24 cellular contexts compared by ENCODE assay signal in the genomic region with DNA sequence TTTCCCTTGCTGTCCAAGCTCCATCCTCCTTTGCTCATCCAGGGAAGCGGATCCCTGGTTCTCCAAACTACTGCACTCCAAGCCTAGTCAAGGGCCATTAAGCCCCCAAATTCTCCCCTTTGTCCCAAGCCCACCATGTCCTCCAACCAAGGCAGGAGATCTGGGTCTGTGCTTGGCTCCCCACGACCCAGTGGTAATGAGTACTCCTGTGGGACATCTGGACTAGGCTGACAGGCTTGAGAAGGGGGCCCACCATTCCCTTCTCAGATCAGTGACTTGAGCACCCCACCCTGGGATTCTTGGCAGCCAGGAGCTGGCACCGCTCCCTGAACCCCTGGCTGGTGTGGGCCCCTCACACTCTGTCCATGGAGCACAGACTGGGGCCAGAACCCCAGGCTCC. TPM values are rescaled to one million over a fixed set of nuclear protein-coding genes. Genes with fewer than 3 reads are reported as not detected.
"Had no signal": no experiment of that assay in that cellular context is flagged by ENCODE, and none has a peak within 500 bp of the region (broad histone marks: within the 10 kb centered on the region; RNA-seq: fewer than 3 reads in every experiment).

No MANE protein-coding gene starts in this region.

- H3K27me3 ChIP-seq: dorsolateral prefrontal cortex, left lung, ovary, right atrium auricular region had no signal

- H3K36me3 ChIP-seq: ovary had no signal

- H3K4me1 Mint-ChIP-seq: activated CD4-positive, alpha-beta T cell treated with anti-CD3 and anti-CD28 coated beads, Interleukin-2, amount 10 ng/mL, durations not matched to agents 7 days and 5 days had no signal

- H3K4me3 Mint-ChIP-seq: activated CD4-positive, alpha-beta T cell treated with anti-CD3 and anti-CD28 coated beads, Interleukin-2, amount 10 ng/mL, durations not matched to agents 7 days and 5 days; activated CD8-positive, alpha-beta T cell treated with anti-CD3 and anti-CD28 coated beads, Interleukin-2, amount 10 ng/mL, durations not matched to agents 7 days and 5 days; activated naive CD8-positive, alpha-beta T cell treated with anti-CD3 and anti-CD28 coated beads for 36 hours; central memory CD8-positive, alpha-beta T cell; natural killer cell treated with Interleukin-12 subunit alpha and Interleukin-12 subunit beta and Interleukin-15 and Interleukin-18, amount 100 ng/mL, for 72 hours had no signal

- H3K9me3 Mint-ChIP-seq: activated CD4-positive, alpha-beta T cell treated with anti-CD3 and anti-CD28 coated beads, Interleukin-2, amount 10 ng/mL, durations not matched to agents 7 days and 5 days; activated naive CD8-positive, alpha-beta T cell treated with anti-CD3 and anti-CD28 coated beads for 36 hours; central memory CD8-positive, alpha-beta T cell; natural killer cell treated with Interleukin-12 subunit alpha and Interleukin-12 subunit beta and Interleukin-15 and Interleukin-18, amount 100 ng/mL, for 72 hours had no signal

- H3K36me3 Mint-ChIP-seq: activated naive CD8-positive, alpha-beta T cell treated with anti-CD3 and anti-CD28 coated beads for 36 hours; natural killer cell treated with Interleukin-12 subunit alpha and Interleukin-12 subunit beta and Interleukin-15 and Interleukin-18, amount 100 ng/mL, for 72 hours had no signal

- DNase-seq: activated CD4-positive, alpha-beta T cell treated with anti-CD3 and anti-CD28 coated beads, Interleukin-2, amount 10 ng/mL, durations not matched to agents 7 days and 5 days; activated CD4-positive, CD25-positive, alpha-beta regulatory T cell treated with anti-CD3 and anti-CD28 coated beads, Interleukin-2, amount 50 U/mL, for 72 hours; activated CD8-positive, alpha-beta T cell treated with anti-CD3 and anti-CD28 coated beads, Interleukin-2, amount 10 ng/mL, durations not matched to agents 7 days and 5 days; activated naive CD8-positive, alpha-beta T cell treated with anti-CD3 and anti-CD28 coated beads for 36 hours; kidney; left lung; midbrain; ovary; psoas muscle; stimulated activated CD4-positive, alpha-beta T cell treated with anti-CD3 and anti-CD28 coated beads, Interleukin-12 subunit alpha, Interleukin-12 subunit beta, amount 100 ng/mL, for 4 hours; stimulated activated CD4-positive, alpha-beta T cell treated with anti-CD3 and anti-CD28 coated beads, Interleukin-4, amount 100 ng/mL, for 4 hours; stimulated activated naive CD8-positive, alpha-beta T cell treated with anti-CD3 and anti-CD28 coated beads, Interleukin-15, Interleukin-2, amounts not matched to agents 100 U/mL and 50 U/mL, for 24 hours; substantia nigra; tibial artery; WERI-Rb-1 had no signal

- H3K27ac Mint-ChIP-seq: activated CD4-positive, alpha-beta T cell treated with anti-CD3 and anti-CD28 coated beads, Interleukin-2, amount 10 ng/mL, durations not matched to agents 7 days and 5 days; activated CD8-positive, alpha-beta T cell treated with anti-CD3 and anti-CD28 coated beads, Interleukin-2, amount 10 ng/mL, durations not matched to agents 7 days and 5 days; activated naive CD8-positive, alpha-beta T cell treated with anti-CD3 and anti-CD28 coated beads for 36 hours; natural killer cell treated with Interleukin-12 subunit alpha and Interleukin-12 subunit beta and Interleukin-15 and Interleukin-18, amount 100 ng/mL, for 72 hours had no signal

- ATAC-seq: activated CD8-positive, alpha-beta T cell treated with anti-CD3 and anti-CD28 coated beads, Interleukin-2, amount 10 ng/mL, durations not matched to agents 7 days and 5 days; left lung; natural killer cell treated with Interleukin-12 subunit alpha and Interleukin-12 subunit beta and Interleukin-15 and Interleukin-18, amount 100 ng/mL, for 72 hours; psoas muscle; stimulated activated naive CD8-positive, alpha-beta T cell treated with anti-CD3 and anti-CD28 coated beads, Interleukin-15, Interleukin-2, amounts not matched to agents 100 U/mL and 50 U/mL, for 24 hours had no signal

- H3K27ac ChIP-seq: dorsolateral prefrontal cortex, epithelial cell of prostate, left lung, neutrophil, ovary, SK-N-MC, tibial artery, WERI-Rb-1 had no signal

- H3K9me3 ChIP-seq: left lung, neutrophil, ovary, psoas muscle, right atrium auricular region, tibial artery had no signal

- H3K27me3 Mint-ChIP-seq: activated CD4-positive, alpha-beta T cell treated with anti-CD3 and anti-CD28 coated beads, Interleukin-2, amount 10 ng/mL, durations not matched to agents 7 days and 5 days; activated naive CD8-positive, alpha-beta T cell treated with anti-CD3 and anti-CD28 coated beads for 36 hours; central memory CD8-positive, alpha-beta T cell; natural killer cell treated with Interleukin-12 subunit alpha and Interleukin-12 subunit beta and Interleukin-15 and Interleukin-18, amount 100 ng/mL, for 72 hours had no signal

- H3K4me3 ChIP-seq: dorsolateral prefrontal cortex, left lung, ovary, psoas muscle, right atrium auricular region, SK-N-MC, tibial artery had no signal

RNA-seq across cellular contexts. Expression of a gene that starts 27.0 kb away (rescaled TPM):
- total RNA-seq: lung microvascular endothelial cell had no signal

RNA-seq across cellular contexts. Expression of a gene that starts 46.5 kb away (rescaled TPM):
- total RNA-seq: activated CD4-positive, alpha-beta T cell treated with anti-CD3 and anti-CD28 coated beads, Interleukin-2, amount 10 ng/mL, durations not matched to agents 7 days and 5 days; activated naive CD8-positive, alpha-beta T cell treated with anti-CD3 and anti-CD28 coated beads for 36 hours; T-helper 2 cell treated with Interferon-gamma antibody and Interleukin-4, amounts not matched to agents 100 ng/mL and 5 ng/mL, for 36 hours had no signal
